In genomic region chr22:37686002-37686982, GRCh38 we compare ENCODE assay signal across 7 cellular contexts. TPM values are rescaled to one million over a fixed set of nuclear protein-coding genes. Genes with fewer than 3 reads are reported as not detected.
DNase-seq lines count a peak whose midpoint lies in the region; ATAC-seq, FAIRE-seq and TF ChIP-seq lines count a peak whose summit lies in the region.

A gene with protein sequence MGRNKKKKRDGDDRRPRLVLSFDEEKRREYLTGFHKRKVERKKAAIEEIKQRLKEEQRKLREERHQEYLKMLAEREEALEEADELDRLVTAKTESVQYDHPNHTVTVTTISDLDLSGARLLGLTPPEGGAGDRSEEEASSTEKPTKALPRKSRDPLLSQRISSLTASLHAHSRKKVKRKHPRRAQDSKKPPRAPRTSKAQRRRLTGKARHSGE (plus strand): TSS chr22:37686343. CDS start chr22:37686393, 50 bp downstream.

- WGBS in small intestine, 3 donors, result 1 to 3% (median 3%) methylated on average over 48 to 62 of the region's 62 CpGs

- peak within 1 kb of the TSS; percentile 81 for H3K27ac ChIP-seq in VCaP
- peak within 1 kb of the TSS; percentile 69 to 88 for H3K27ac ChIP-seq in small intestine (ENCODE audit: low read depth in 1 of 2, low read length in 1 of 2)

- peak; percentile 70 for ATAC-seq in GM18505 (IDR thresholded peaks at IDR 0.05; ENCODE audit: unreplicated experiment)
- peak; percentile 66 for ATAC-seq in HG03039 (IDR thresholded peaks at IDR 0.05; ENCODE audit: unreplicated experiment)

- H3K27me3 ChIP-seq in small intestine (ENCODE audit: control insufficient read depth in 2 of 2, insufficient read depth in 2 of 2, low read length in 2 of 2), result no peaks in the 10 kb centered on the region

- no peak for TF ChIP-seq CTCF in VCaP (conservative IDR thresholded peaks at IDR 0.05)

- peak; percentile 80 for DNase-seq in NCI-H2171 (lab: John Stamatoyannopoulos, UW)
- DNase-seq in T47D (ENCODE audit: low read depth in 1 of 2, low spot score in 1 of 2), result peak; percentile 40 to 90
- DNase-seq in iPS-NIHi11 (ENCODE audit: low spot score), result peak; percentile 87
- peak; percentile 93 for DNase-seq in small intestine

- in situ Hi-C loops in T47D (cut with HindIII; ENCODE audit: low pct_unique_long_range_greater_than_20kb, low sequenced_read_pairs), result no loop called here

- no peak for FAIRE-seq in small intestine (lab: Jason Lieb, UNC)

- H3K9me3 ChIP-seq in small intestine (ENCODE audit: control insufficient read depth, low read depth), result no peaks in the 10 kb centered on the region

- peaks cover 6 to 9% of the 10 kb centered on the region in 2 donors for H3K36me3 ChIP-seq in small intestine (ENCODE audit: control insufficient read depth in 2 of 2, insufficient read depth in 2 of 2, low read length in 2 of 2)

- TF ChIP-seq POLR2A in GM18505 (IDR thresholded peaks at IDR 0.05; ENCODE audit: borderline replicate concordance, extremely low read depth, insufficient read depth, insufficient read length), result peak; percentile 83

- peaks cover 4 to 10% of the 10 kb centered on the region in 2 donors for H3K4me1 ChIP-seq in small intestine (ENCODE audit: control insufficient read depth in 2 of 2, insufficient read depth in 1 of 2, low read depth in 1 of 2, low read length in 1 of 2)

- peak within 1 kb of the TSS; percentile 74 to 80 for H3K4me3 ChIP-seq in small intestine (ENCODE audit: low read depth in 1 of 2, low read length in 2 of 2)

RNA-seq across cellular contexts. Expression of the gene that starts here (rescaled TPM):
- polyA plus RNA-seq in small intestine, result 10 to 100 TPM; 22.6 to 28.9 (median 24.0) TPM

Comparison
In these comparisons a context has a peak if more than half of its experiments do, and no peak if none do; other contexts are left out.
1. Peak in every context shown above with its lines: DNase-seq, ATAC-seq, H3K4me3 ChIP-seq and H3K27ac ChIP-seq.